Comparison of ENCODE assay signal across 8 cellular contexts in genomic region chr3:195556390-195556789, GRCh38. TPM values are rescaled to one million over a fixed set of nuclear protein-coding genes. Genes with fewer than 3 reads are reported as not detected.
DNase-seq lines count a peak whose midpoint lies in the region; ATAC-seq and TF ChIP-seq lines count a peak whose summit lies in the region.

No MANE protein-coding gene starts in this region.

- H3K4me1 ChIP-seq in left ventricle myocardium inferior (peaks cover 9% of the 10 kb centered on the region), right atrium auricular region (no peaks in the 10 kb centered on the region), OCI-LY3 (ENCODE audit: low read length) (peaks cover 4% of the 10 kb centered on the region), upper lobe of left lung (no peaks in the 10 kb centered on the region)

- no peaks in the 10 kb centered on the region for H4K20me1 ChIP-seq in OCI-LY3 (ENCODE audit: insufficient read depth, low read length)

- no peak for TF ChIP-seq EP300 in upper lobe of left lung (IDR thresholded peaks at IDR 0.05)

- no peak overlapping the region for H3K27ac ChIP-seq in left ventricle myocardium inferior (replicated peaks)
- H3K27ac ChIP-seq in right atrium auricular region = no peak overlapping the region
- H3K27ac ChIP-seq in OCI-LY3 (ENCODE audit: low read length) = no peak overlapping the region
- H3K27ac ChIP-seq in upper lobe of left lung = no peak overlapping the region

- no peak overlapping the region for H3K4me3 Mint-ChIP-seq in stimulated activated naive CD8-positive, alpha-beta T cell treated with anti-CD3 and anti-CD28 coated beads, Interleukin-15, Interleukin-2, amounts not matched to agents 100 ng/mL and 50 ng/mL, for 24 hours

- TF ChIP-seq CTCF in left ventricle myocardium inferior (IDR thresholded peaks at IDR 0.05; ENCODE audit: borderline replicate concordance) = peak; percentile 44
- TF ChIP-seq CTCF in right atrium auricular region (IDR thresholded peaks at IDR 0.05) = peak in 1 of 2 donors; percentile 38
- TF ChIP-seq CTCF in OCI-LY3 (IDR thresholded peaks at IDR 0.05; ENCODE audit: low read depth, low read length) = peak; percentile 33
- TF ChIP-seq CTCF in upper lobe of left lung (IDR thresholded peaks at IDR 0.05) = no peak

- no peak overlapping the region for H3K9ac ChIP-seq in OCI-LY3 (ENCODE audit: low read length)

- no peaks in the 10 kb centered on the region for H3K79me2 ChIP-seq in OCI-LY3 (ENCODE audit: low read length)

- no peak overlapping the region for H2AFZ ChIP-seq in OCI-LY3 (ENCODE audit: low read depth, low read length)

- H3K36me3 Mint-ChIP-seq in stimulated activated naive CD8-positive, alpha-beta T cell treated with anti-CD3 and anti-CD28 coated beads, Interleukin-15, Interleukin-2, amounts not matched to agents 100 ng/mL and 50 ng/mL, for 24 hours (ENCODE audit: low read depth) = no peaks in the 10 kb centered on the region

- WGBS in upper lobe of left lung, 2 donors = 37 to 50% methylated on average over 10 of the region's 10 CpGs

- H3K9me3 ChIP-seq in left ventricle myocardium inferior (replicated peaks) (no peaks in the 10 kb centered on the region), right atrium auricular region (no peaks in the 10 kb centered on the region), OCI-LY3 (ENCODE audit: insufficient read depth, low read length) (no peaks in the 10 kb centered on the region), upper lobe of left lung (no peaks in the 10 kb centered on the region)

- ATAC-seq in HG03108 (IDR thresholded peaks at IDR 0.05; ENCODE audit: unreplicated experiment) (no peak), upper lobe of left lung (ENCODE audit: low FRiP score in 2 of 2) (no peak)

- H3K9me3 Mint-ChIP-seq in stimulated activated naive CD8-positive, alpha-beta T cell treated with anti-CD3 and anti-CD28 coated beads, Interleukin-15, Interleukin-2, amounts not matched to agents 100 ng/mL and 50 ng/mL, for 24 hours = no peaks in the 10 kb centered on the region

- no peaks in the 10 kb centered on the region for H3K27me3 ChIP-seq in left ventricle myocardium inferior (ENCODE audit: low read depth)
- H3K27me3 ChIP-seq in right atrium auricular region = no peaks in the 10 kb centered on the region
- H3K27me3 ChIP-seq in OCI-LY3 (ENCODE audit: low read depth, low read length) = no peaks in the 10 kb centered on the region
- H3K27me3 ChIP-seq in upper lobe of left lung = no peaks in the 10 kb centered on the region

- no peaks in the 10 kb centered on the region for H3K27me3 Mint-ChIP-seq in stimulated activated naive CD8-positive, alpha-beta T cell treated with anti-CD3 and anti-CD28 coated beads, Interleukin-15, Interleukin-2, amounts not matched to agents 100 ng/mL and 50 ng/mL, for 24 hours

- peaks cover 46% of the 10 kb centered on the region for H3K4me1 Mint-ChIP-seq in stimulated activated naive CD8-positive, alpha-beta T cell treated with anti-CD3 and anti-CD28 coated beads, Interleukin-15, Interleukin-2, amounts not matched to agents 100 ng/mL and 50 ng/mL, for 24 hours (ENCODE audit: low read depth)

- DNase-seq in left ventricle myocardium inferior (no peak), right atrium auricular region (ENCODE audit: low spot score) (no peak), erythroblast (lab: John Stamatoyannopoulos, UW) (peak; percentile 48 to 54), activated gamma-delta T cell (lab: John Stamatoyannopoulos, UW) (no peak), upper lobe of left lung (no peak)

- intact Hi-C loops in left ventricle myocardium inferior (cut with micrococcal nuclease) = no loop called here

- H3K36me3 ChIP-seq in left ventricle myocardium inferior = no peaks in the 10 kb centered on the region
- no peaks in the 10 kb centered on the region for H3K36me3 ChIP-seq in right atrium auricular region
- no peaks in the 10 kb centered on the region for H3K36me3 ChIP-seq in OCI-LY3 (replicated peaks; ENCODE audit: low read depth, low read length)
- no peaks in the 10 kb centered on the region for H3K36me3 ChIP-seq in upper lobe of left lung

- no peak overlapping the region for H3K4me2 ChIP-seq in OCI-LY3 (ENCODE audit: low read length)

- H3K4me3 ChIP-seq in left ventricle myocardium inferior (no peak overlapping the region), right atrium auricular region (no peak overlapping the region), OCI-LY3 (ENCODE audit: low read length) (no peak overlapping the region), upper lobe of left lung (no peak overlapping the region)

- TF ChIP-seq POLR2A in erythroblast (IDR thresholded peaks at IDR 0.05; ENCODE audit: low read length) (no peak), upper lobe of left lung (IDR thresholded peaks at IDR 0.05) (no peak)

- peak overlapping the region; percentile 31 for H3K27ac Mint-ChIP-seq in stimulated activated naive CD8-positive, alpha-beta T cell treated with anti-CD3 and anti-CD28 coated beads, Interleukin-15, Interleukin-2, amounts not matched to agents 100 ng/mL and 50 ng/mL, for 24 hours

RNA-seq across cellular contexts. Expression of gene PPP1R2, which starts 13.3 kb away (rescaled TPM):
- total RNA-seq in left ventricle myocardium inferior (39.7 TPM), right atrium auricular region (10 to 100 TPM; 43.4 to 49.4 TPM), upper lobe of left lung (100 to 1,000 TPM in 2 of 6 donors, 10 to 100 TPM in 4; 38.5 to 170 (median 61.2) TPM)

RNA-seq across cellular contexts. Expression of gene APOD, which starts 27.4 kb away (rescaled TPM):
- 92.5 TPM for total RNA-seq in left ventricle myocardium inferior
- total RNA-seq in right atrium auricular region = 10 to 100 TPM; 79.6 to 93.2 TPM
- 100 to 1,000 TPM in 2 of 6 donors, 10 to 100 TPM in 4; 29.7 to 120 (median 67.4) TPM for total RNA-seq in upper lobe of left lung

Comparison
In these comparisons a context has a peak if more than half of its experiments do, and no peak if none do; other contexts are left out.
1. DNase-seq: peak in erythroblast (2 of 2); none in left ventricle myocardium inferior (single experiment), right atrium auricular region (single experiment), activated gamma-delta T cell (single experiment) and upper lobe of left lung (0 of 2).
2. CTCF ChIP-seq: peak in left ventricle myocardium inferior (single experiment) and OCI-LY3 (single experiment); none in upper lobe of left lung (0 of 6).